15 cellular contexts compared by ENCODE assay signal in the genomic region with DNA sequence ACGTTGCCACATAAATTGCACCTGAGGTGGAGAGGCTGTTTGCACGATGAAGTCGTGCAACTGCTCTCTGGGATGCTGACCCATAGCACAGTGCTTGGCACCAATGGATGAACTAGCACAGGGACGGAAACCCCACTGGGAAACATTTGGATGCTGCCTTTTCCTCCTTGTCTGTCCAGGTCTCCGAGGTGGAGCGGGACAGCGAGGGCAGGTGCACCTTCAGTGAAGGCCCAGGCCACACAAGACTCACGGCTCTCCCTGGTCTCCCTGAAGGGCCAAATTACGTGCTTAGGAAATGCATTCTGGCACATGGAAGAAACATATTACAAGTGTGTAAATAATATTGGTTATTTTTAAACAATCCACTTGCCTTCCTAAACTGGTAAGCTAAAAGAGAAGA.
DNase-seq lines count a peak whose midpoint lies in the region; ATAC-seq and TF ChIP-seq lines count a peak whose summit lies in the region.
"Had no signal": no experiment of that assay in that cellular context is flagged by ENCODE, and none has a peak within 500 bp of the region (broad histone marks: within the 10 kb centered on the region; RNA-seq: fewer than 3 reads in every experiment).

No MANE protein-coding gene starts in this region.

- no peak overlapping the region for H3K27ac Mint-ChIP-seq in chondrocyte (ENCODE audit: unreplicated experiment)
- H3K27ac Mint-ChIP-seq in activated naive CD8-positive, alpha-beta T cell treated with anti-CD3 and anti-CD28 coated beads, Interleukin-2, amount 50 U/mL, for 24 hours: no peak overlapping the region
- H3K27ac Mint-ChIP-seq: B cell; CD14-positive monocyte; CD8-positive, alpha-beta T cell had no signal

- no peak for TF ChIP-seq CTCF in chondrocyte (IDR thresholded peaks at IDR 0.05)

- DNase-seq in cardiac septum (ENCODE audit: low spot score) (peak; percentile 62), left cardiac atrium (no peak), chondrocyte (ENCODE audit: low spot score) (peak; percentile 67), posterior vena cava (ENCODE audit: low spot score) (peak; percentile 44)
- no peak for DNase-seq in activated naive CD8-positive, alpha-beta T cell treated with anti-CD3 and anti-CD28 coated beads, Interleukin-2, amount 50 U/mL, for 24 hours
- DNase-seq: CD8-positive, alpha-beta T cell; COR-L47; DMS153; DMS79 treated with DMSO at 0.1 percent for 48 hours; EL; GOT3 had no signal

- peaks cover 13% of the 10 kb centered on the region for H3K27me3 Mint-ChIP-seq in chondrocyte (ENCODE audit: low read depth)
- H3K27me3 Mint-ChIP-seq in activated naive CD8-positive, alpha-beta T cell treated with anti-CD3 and anti-CD28 coated beads, Interleukin-2, amount 50 U/mL, for 24 hours: no peaks in the 10 kb centered on the region
- H3K27me3 Mint-ChIP-seq: B cell had no signal

- H3K4me1 Mint-ChIP-seq in chondrocyte (ENCODE audit: low read depth): no peaks in the 10 kb centered on the region
- no peaks in the 10 kb centered on the region for H3K4me1 Mint-ChIP-seq in activated naive CD8-positive, alpha-beta T cell treated with anti-CD3 and anti-CD28 coated beads, Interleukin-2, amount 50 U/mL, for 24 hours
- H3K4me1 Mint-ChIP-seq: B cell, CD14-positive monocyte had no signal

- no peak for ATAC-seq in left cardiac atrium
- ATAC-seq in HG02973 (IDR thresholded peaks at IDR 0.05; ENCODE audit: unreplicated experiment): no peak
- ATAC-seq in activated naive CD8-positive, alpha-beta T cell treated with anti-CD3 and anti-CD28 coated beads, Interleukin-2, amount 50 U/mL, for 24 hours: no peak
- no peak for ATAC-seq in GM19351 (IDR thresholded peaks at IDR 0.05; ENCODE audit: unreplicated experiment)
- ATAC-seq: CD8-positive, alpha-beta T cell had no signal

- no peaks in the 10 kb centered on the region for H3K36me3 Mint-ChIP-seq in chondrocyte (ENCODE audit: low read depth)
- H3K36me3 Mint-ChIP-seq in activated naive CD8-positive, alpha-beta T cell treated with anti-CD3 and anti-CD28 coated beads, Interleukin-2, amount 50 U/mL, for 24 hours (ENCODE audit: low read depth): no peaks in the 10 kb centered on the region
- H3K36me3 Mint-ChIP-seq: CD14-positive monocyte; CD8-positive, alpha-beta T cell had no signal

- H3K9me3 Mint-ChIP-seq in chondrocyte (ENCODE audit: low read depth): peaks cover 6% of the 10 kb centered on the region
- no peaks in the 10 kb centered on the region for H3K9me3 Mint-ChIP-seq in activated naive CD8-positive, alpha-beta T cell treated with anti-CD3 and anti-CD28 coated beads, Interleukin-2, amount 50 U/mL, for 24 hours
- H3K9me3 Mint-ChIP-seq: CD8-positive, alpha-beta T cell had no signal

- intact Hi-C loops in cardiac septum (cut with DNase I): no loop called here
- intact Hi-C loops in left cardiac atrium (cut with DNase I): no loop called here
- intact Hi-C loops in posterior vena cava (cut with DNase I): no loop called here

- no peak overlapping the region for H3K4me3 Mint-ChIP-seq in chondrocyte (ENCODE audit: unreplicated experiment)
- no peak overlapping the region for H3K4me3 Mint-ChIP-seq in activated naive CD8-positive, alpha-beta T cell treated with anti-CD3 and anti-CD28 coated beads, Interleukin-2, amount 50 U/mL, for 24 hours
- H3K4me3 Mint-ChIP-seq: B cell; CD14-positive monocyte; CD8-positive, alpha-beta T cell had no signal

Comparison
In these comparisons a context has a peak if more than half of its experiments do, and no peak if none do; other contexts are left out.
1. DNase-seq: peak in cardiac septum (single experiment), chondrocyte (single experiment) and posterior vena cava (single experiment); none in left cardiac atrium (single experiment) and activated naive CD8-positive, alpha-beta T cell treated with anti-CD3 and anti-CD28 coated beads, Interleukin-2, amount 50 U/mL, for 24 hours (single experiment).